9 cellular contexts compared by ENCODE assay signal in genomic region chr6:44470106-44470446, GRCh38.
DNase-seq lines count a peak whose midpoint lies in the region; ATAC-seq and TF ChIP-seq lines count a peak whose summit lies in the region.
"Had no signal": no experiment of that assay in that cellular context is flagged by ENCODE, and none has a peak within 500 bp of the region (broad histone marks: within the 10 kb centered on the region; RNA-seq: fewer than 3 reads in every experiment).

No MANE protein-coding gene starts in this region.

- no peaks in the 10 kb centered on the region for H3K23me2 ChIP-seq in H9 (ENCODE audit: insufficient read length, low read depth, low read length, poor library complexity, severe bottlenecking)

- H3K79me1 ChIP-seq in H9 (ENCODE audit: insufficient read depth, low read depth, low read length, poor library complexity, severe bottlenecking), result no peaks in the 10 kb centered on the region

- no peak overlapping the region for H4K8ac ChIP-seq in H9 (replicated peaks; ENCODE audit: insufficient read length, low read depth, low read length)

- no peak overlapping the region for H3K4ac ChIP-seq in H9 (ENCODE audit: low read depth, low read length)

- CTCF ChIA-PET in RWPE1 (lab: Yijun Ruan, JAX), result interaction anchor here (0.6 to 1.4 kb wide), 12 partner anchors 10 to 1442 kb away, joined by 3 to 4 read pairs (median 3); no protein-coding TSS in a partner anchor

- H3K4me1 Mint-ChIP-seq in H9, result peaks cover 19 to 27% of the 10 kb centered on the region in 2 experiments

- H3K4me1 ChIP-seq in H9 (ENCODE audit: insufficient read depth, low read length), result peaks cover 4% of the 10 kb centered on the region; the same call in 1 of the 2 replicates

- H3K9me3 ChIP-seq in H9 (ENCODE audit: control insufficient read depth, low read depth, low read length), result no peaks in the 10 kb centered on the region

- POLR2A ChIA-PET in RWPE1 (lab: Yijun Ruan, JAX; ENCODE audit: low non-redundant PET), result no interaction called here

- TF ChIP-seq CTCF in H9 (conservative IDR thresholded peaks at IDR 0.05) (peak; percentile 13; the same call in 2 of the 3 replicates), RWPE1 (conservative IDR thresholded peaks at IDR 0.05; ENCODE audit: low read depth) (peak; percentile 43)

- H3K79me2 ChIP-seq in H9 (ENCODE audit: insufficient read depth, low read length), result no peaks in the 10 kb centered on the region

- intact Hi-C loops in sciatic nerve (cut with DNase I), result no loop called here

- no peak overlapping the region for H2AFZ ChIP-seq in H9 (ENCODE audit: low read length)
- H2AFZ ChIP-seq: GM23248 had no signal

- H3K27ac Mint-ChIP-seq in H9, result no peak overlapping the region

- no peak overlapping the region for H3K23ac ChIP-seq in H9 (ENCODE audit: insufficient read length, low read depth, low read length)

- no peak overlapping the region for H3K4me3 Mint-ChIP-seq in H9

- peak; percentile 18 for ATAC-seq in sciatic nerve
- ATAC-seq in GM18873 (IDR thresholded peaks at IDR 0.05; ENCODE audit: low FRiP score, unreplicated experiment), result no peak
- no peak for ATAC-seq in HG03520 (IDR thresholded peaks at IDR 0.05; ENCODE audit: unreplicated experiment)

- no peak overlapping the region for H3K18ac ChIP-seq in H9 (ENCODE audit: insufficient read length, low read depth, low read length)

- no peak overlapping the region for H3K4me2 ChIP-seq in H9 (ENCODE audit: insufficient read depth, insufficient read length, low read length)

- H2BK120ac ChIP-seq in H9 (ENCODE audit: low read depth, low read length, poor library complexity, severe bottlenecking), result no peak overlapping the region

- H3K9me3 Mint-ChIP-seq in H9, result no peaks in the 10 kb centered on the region

- H3K27me3 ChIP-seq in H9 (ENCODE audit: insufficient read depth, low read length), result no peaks in the 10 kb centered on the region

- H2BK12ac ChIP-seq in H9 (ENCODE audit: insufficient read length, low read depth, low read length), result no peak overlapping the region

- no peak overlapping the region for H2BK20ac ChIP-seq in H9 (ENCODE audit: low read depth, low read length, poor library complexity, severe bottlenecking)

- H3K27me3 Mint-ChIP-seq in H9 (ENCODE audit: low read depth), result peaks cover 1% of the 10 kb centered on the region; the same call in 1 of the 2 replicates

- H3K27ac ChIP-seq in H9 (ENCODE audit: insufficient read length, low read depth, low read length) (no peak overlapping the region), RWPE1 (no peak overlapping the region)
- H3K27ac ChIP-seq: GM23248 had no signal

- H2BK5ac ChIP-seq in H9 (ENCODE audit: insufficient read length, low read length), result no peak overlapping the region

- H3K14ac ChIP-seq in H9 (ENCODE audit: insufficient read depth, low read length), result no peak overlapping the region

- no peaks in the 10 kb centered on the region for H4K20me1 ChIP-seq in H9 (ENCODE audit: control insufficient read depth, insufficient read depth, insufficient read length)

- DNase-seq in H9 (no peak), NCI-H2081 (lab: John Stamatoyannopoulos, UW) (peak; percentile 92 to 97), RWPE1 (ENCODE audit: low spot score) (no peak), sciatic nerve (ENCODE audit: low spot score) (no peak), HPDE6-E6E7 (ENCODE audit: extremely low spot score) (no peak)
- no peak for DNase-seq in activated T-cell treated with anti-CD3 and anti-CD28 coated beads, Interleukin-2, amount 50 U/mL, for 48 hours

- H2BK15ac ChIP-seq in H9 (ENCODE audit: low read depth, low read length), result no peak overlapping the region

- no peak overlapping the region for H3K9ac ChIP-seq in H9 (ENCODE audit: extremely low read depth, insufficient read length, low read length)
- H3K9ac ChIP-seq: GM23248 had no signal

- H4K91ac ChIP-seq in H9 (ENCODE audit: insufficient read length, low read depth, low read length), result no peak overlapping the region

- no peak overlapping the region for H3K56ac ChIP-seq in H9 (ENCODE audit: insufficient read length, low read depth, low read length)

- no peak overlapping the region for H4K5ac ChIP-seq in H9 (ENCODE audit: insufficient read length, low read depth, low read length)

- no peak overlapping the region for H2AK5ac ChIP-seq in H9 (ENCODE audit: insufficient read length, low read length)

- H3K36me3 Mint-ChIP-seq in H9 (ENCODE audit: insufficient read depth in 1 of 3, low read depth in 3 of 3), result no peaks in the 10 kb centered on the region

- no CpG with 5 or more reads among the region's 7 CpGs for WGBS in H9 (ENCODE audit: extremely low coverage, insufficient read length, low lambda C conversion rate)

- no peak overlapping the region for H3T11ph ChIP-seq in H9 (ENCODE audit: low read length)

Comparison
In these comparisons a context has a peak if more than half of its experiments do, and no peak if none do; other contexts are left out.
1. DNase-seq: peak in NCI-H2081 (2 of 2); none in H9 (single experiment), RWPE1 (single experiment), sciatic nerve (single experiment), HPDE6-E6E7 (single experiment) and activated T-cell treated with anti-CD3 and anti-CD28 coated beads, Interleukin-2, amount 50 U/mL, for 48 hours (0 of 2).